ENCODE assay signal across 1 cellular context in genomic region chr12:132525833-132526455, GRCh38.
TF ChIP-seq lines count a peak whose summit lies in the region.

No MANE protein-coding gene starts in this region.

TF ChIP-seq in GM23338, 12 proteins besides CTCF, POLR2A, EP300 and RAD21 (continued from another document):
- TF ChIP-seq, protein P1, sequence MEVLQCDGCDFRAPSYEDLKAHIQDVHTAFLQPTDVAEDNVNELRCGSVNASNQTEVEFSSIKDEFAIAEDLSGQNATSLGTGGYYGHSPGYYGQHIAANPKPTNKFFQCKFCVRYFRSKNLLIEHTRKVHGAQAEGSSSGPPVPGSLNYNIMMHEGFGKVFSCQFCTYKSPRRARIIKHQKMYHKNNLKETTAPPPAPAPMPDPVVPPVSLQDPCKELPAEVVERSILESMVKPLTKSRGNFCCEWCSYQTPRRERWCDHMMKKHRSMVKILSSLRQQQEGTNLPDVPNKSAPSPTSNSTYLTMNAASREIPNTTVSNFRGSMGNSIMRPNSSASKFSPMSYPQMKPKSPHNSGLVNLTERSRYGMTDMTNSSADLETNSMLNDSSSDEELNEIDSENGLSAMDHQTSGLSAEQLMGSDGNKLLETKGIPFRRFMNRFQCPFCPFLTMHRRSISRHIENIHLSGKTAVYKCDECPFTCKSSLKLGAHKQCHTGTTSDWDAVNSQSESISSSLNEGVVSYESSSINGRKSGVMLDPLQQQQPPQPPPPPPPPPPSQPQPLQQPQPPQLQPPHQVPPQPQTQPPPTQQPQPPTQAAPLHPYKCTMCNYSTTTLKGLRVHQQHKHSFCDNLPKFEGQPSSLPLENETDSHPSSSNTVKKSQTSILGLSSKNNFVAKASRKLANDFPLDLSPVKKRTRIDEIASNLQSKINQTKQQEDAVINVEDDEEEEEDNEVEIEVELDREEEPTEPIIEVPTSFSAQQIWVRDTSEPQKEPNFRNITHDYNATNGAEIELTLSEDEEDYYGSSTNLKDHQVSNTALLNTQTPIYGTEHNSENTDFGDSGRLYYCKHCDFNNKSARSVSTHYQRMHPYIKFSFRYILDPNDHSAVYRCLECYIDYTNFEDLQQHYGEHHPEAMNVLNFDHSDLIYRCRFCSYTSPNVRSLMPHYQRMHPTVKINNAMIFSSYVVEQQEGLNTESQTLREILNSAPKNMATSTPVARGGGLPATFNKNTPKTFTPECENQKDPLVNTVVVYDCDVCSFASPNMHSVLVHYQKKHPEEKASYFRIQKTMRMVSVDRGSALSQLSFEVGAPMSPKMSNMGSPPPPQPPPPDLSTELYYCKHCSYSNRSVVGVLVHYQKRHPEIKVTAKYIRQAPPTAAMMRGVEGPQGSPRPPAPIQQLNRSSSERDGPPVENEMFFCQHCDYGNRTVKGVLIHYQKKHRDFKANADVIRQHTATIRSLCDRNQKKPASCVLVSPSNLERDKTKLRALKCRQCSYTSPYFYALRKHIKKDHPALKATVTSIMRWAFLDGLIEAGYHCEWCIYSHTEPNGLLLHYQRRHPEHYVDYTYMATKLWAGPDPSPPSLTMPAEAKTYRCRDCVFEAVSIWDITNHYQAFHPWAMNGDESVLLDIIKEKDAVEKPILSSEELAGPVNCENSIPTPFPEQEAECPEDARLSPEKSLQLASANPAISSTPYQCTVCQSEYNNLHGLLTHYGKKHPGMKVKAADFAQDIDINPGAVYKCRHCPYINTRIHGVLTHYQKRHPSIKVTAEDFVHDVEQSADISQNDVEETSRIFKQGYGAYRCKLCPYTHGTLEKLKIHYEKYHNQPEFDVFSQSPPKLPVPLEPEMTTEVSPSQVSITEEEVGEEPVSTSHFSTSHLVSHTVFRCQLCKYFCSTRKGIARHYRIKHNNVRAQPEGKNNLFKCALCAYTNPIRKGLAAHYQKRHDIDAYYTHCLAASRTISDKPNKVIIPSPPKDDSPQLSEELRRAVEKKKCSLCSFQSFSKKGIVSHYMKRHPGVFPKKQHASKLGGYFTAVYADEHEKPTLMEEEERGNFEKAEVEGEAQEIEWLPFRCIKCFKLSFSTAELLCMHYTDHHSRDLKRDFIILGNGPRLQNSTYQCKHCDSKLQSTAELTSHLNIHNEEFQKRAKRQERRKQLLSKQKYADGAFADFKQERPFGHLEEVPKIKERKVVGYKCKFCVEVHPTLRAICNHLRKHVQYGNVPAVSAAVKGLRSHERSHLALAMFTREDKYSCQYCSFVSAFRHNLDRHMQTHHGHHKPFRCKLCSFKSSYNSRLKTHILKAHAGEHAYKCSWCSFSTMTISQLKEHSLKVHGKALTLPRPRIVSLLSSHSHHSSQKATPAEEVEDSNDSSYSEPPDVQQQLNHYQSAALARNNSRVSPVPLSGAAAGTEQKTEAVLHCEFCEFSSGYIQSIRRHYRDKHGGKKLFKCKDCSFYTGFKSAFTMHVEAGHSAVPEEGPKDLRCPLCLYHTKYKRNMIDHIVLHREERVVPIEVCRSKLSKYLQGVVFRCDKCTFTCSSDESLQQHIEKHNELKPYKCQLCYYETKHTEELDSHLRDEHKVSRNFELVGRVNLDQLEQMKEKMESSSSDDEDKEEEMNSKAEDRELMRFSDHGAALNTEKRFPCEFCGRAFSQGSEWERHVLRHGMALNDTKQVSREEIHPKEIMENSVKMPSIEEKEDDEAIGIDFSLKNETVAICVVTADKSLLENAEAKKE (CRISPR knock-in tag; IDR thresholded peaks at IDR 0.05) = no peak
- TF ChIP-seq NANOG (IDR thresholded peaks at IDR 0.05; ENCODE audit: borderline replicate concordance) = no peak
- TF ChIP-seq ZNF114 (CRISPR knock-in tag; IDR thresholded peaks at IDR 0.05) = no peak
- no peak for TF ChIP-seq POLR2AphosphoS5 (IDR thresholded peaks at IDR 0.05; ENCODE audit: low read depth)
